ENCODE assay signal across 8 cellular contexts in the genomic region with DNA sequence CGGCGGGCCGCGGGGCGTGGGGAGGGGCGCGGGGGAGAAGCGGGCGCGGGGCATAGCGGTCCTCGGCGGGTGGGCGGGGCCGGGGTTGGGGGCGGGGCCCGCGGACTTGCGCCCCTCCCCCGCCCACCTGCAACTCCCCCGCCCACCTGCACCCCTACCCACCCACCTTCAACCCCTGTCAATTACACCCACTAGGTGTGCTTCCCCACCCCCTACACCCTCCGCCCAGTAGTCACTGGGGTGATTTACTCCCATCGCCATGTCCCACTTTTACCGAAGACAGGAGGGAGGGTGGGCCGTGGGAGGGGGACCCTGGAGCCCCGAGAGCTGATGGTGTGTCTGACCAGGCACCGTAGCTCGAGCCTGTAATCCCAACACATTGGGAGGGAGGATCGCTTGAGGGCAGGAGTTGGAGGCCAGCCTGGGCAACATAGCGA. TPM values are rescaled to one million over a fixed set of nuclear protein-coding genes. Genes with fewer than 3 reads are reported as not detected.
A peak's percentile ranks its signal among the peaks of the same experiment; 100 is the strongest.
DNase-seq lines count a peak whose midpoint lies in the region; ATAC-seq and TF ChIP-seq lines count a peak whose summit lies in the region.

No MANE protein-coding gene starts in this region.

- peak overlapping the region; percentile 91 for H2AFZ ChIP-seq in Loucy (ENCODE audit: low read length)

- H3K9ac ChIP-seq in Loucy (ENCODE audit: low read depth, low read length, poor library complexity, severe bottlenecking): peak overlapping the region; percentile 60

- H3K9me3 ChIP-seq in Loucy (ENCODE audit: insufficient read depth, low read depth, low read length): no peaks in the 10 kb centered on the region

- DNase-seq in mesothelial cell of epicardium (ENCODE audit: low spot score in 2 of 2, unreplicated experiment in 2 of 2) (no peak), NCI-H1694 treated with DMSO at 0.1 percent for 48 hours (lab: John Stamatoyannopoulos, UW) (no peak)

- H3K36me3 Mint-ChIP-seq in mesothelial cell of epicardium: no peaks in the 10 kb centered on the region

- H3K27me3 Mint-ChIP-seq in mesothelial cell of epicardium (ENCODE audit: low read depth): peaks cover 7% of the 10 kb centered on the region

- H3K4me1 ChIP-seq in Loucy (ENCODE audit: insufficient read depth, low read length, poor library complexity, severe bottlenecking): peaks cover 34% of the 10 kb centered on the region

- H3F3A ChIP-seq in Loucy (ENCODE audit: low read depth): peaks cover 24% of the 10 kb centered on the region; the same call in 1 of the 2 replicates

- peaks cover 5% of the 10 kb centered on the region for H4K20me1 ChIP-seq in Loucy (ENCODE audit: insufficient read depth, low read length, poor library complexity, severe bottlenecking)

- H3K27ac Mint-ChIP-seq in mesothelial cell of epicardium: no peak overlapping the region

- no peaks in the 10 kb centered on the region for H3K9me3 Mint-ChIP-seq in mesothelial cell of epicardium

- peak overlapping the region; percentile 95 for H3K27ac ChIP-seq in cingulate gyrus (ENCODE audit: low read depth, low read length)

- H3K27me3 ChIP-seq in Loucy (ENCODE audit: insufficient read depth, low read length, poor library complexity, severe bottlenecking): no peaks in the 10 kb centered on the region

- ATAC-seq in GM19025 (IDR thresholded peaks at IDR 0.05; ENCODE audit: low read depth, unreplicated experiment) (peak; percentile 8), HG02970 (IDR thresholded peaks at IDR 0.05; ENCODE audit: low FRiP score, unreplicated experiment) (no peak), HG03139 (IDR thresholded peaks at IDR 0.05; ENCODE audit: unreplicated experiment) (no peak), GM18867 (IDR thresholded peaks at IDR 0.05; ENCODE audit: unreplicated experiment) (no peak)

- H3K79me2 ChIP-seq in Loucy (ENCODE audit: insufficient read depth, low read length): peaks cover 8% of the 10 kb centered on the region; the same call in 1 of the 2 replicates

- peaks cover 13% of the 10 kb centered on the region for H3K4me1 Mint-ChIP-seq in mesothelial cell of epicardium

- H3K4me2 ChIP-seq in Loucy (ENCODE audit: low read depth, low read length, poor library complexity, severe bottlenecking): peak overlapping the region; percentile 90

- H3K4me3 ChIP-seq in Loucy (ENCODE audit: low read length, poor library complexity, severe bottlenecking): peak overlapping the region; percentile 78

- peak overlapping the region; percentile 73 for H3K4me3 Mint-ChIP-seq in mesothelial cell of epicardium

- TF ChIP-seq CTCF in Loucy (conservative IDR thresholded peaks at IDR 0.05; ENCODE audit: low read length): no peak
- no peak for TF ChIP-seq CTCF in mesothelial cell of epicardium (IDR thresholded peaks at IDR 0.05; ENCODE audit: unreplicated experiment)

- no peaks in the 10 kb centered on the region for H3K36me3 ChIP-seq in Loucy (ENCODE audit: insufficient read depth, low read length)

- no peaks in the 10 kb centered on the region for H3K9me2 ChIP-seq in Loucy (replicated peaks; ENCODE audit: low read depth, low read length)

RNA-seq across cellular contexts. Expression of a gene that starts 0.6 kb away (rescaled TPM):
- total RNA-seq in mesothelial cell of epicardium: 14.3 to 15.9 TPM (median 15.2 TPM) in 3 replicates
